Comparison of ENCODE assay signal across 1 cellular context in genomic region chr5:172770675-172771438, GRCh38.
A peak's percentile ranks its signal among the peaks of the same experiment; 100 is the strongest.
TF ChIP-seq lines count a peak whose summit lies in the region.

Gene DUSP1 (minus strand): TSS chr5:172771195. CDS start chr5:172770952, 243 bp downstream.

TF ChIP-seq in K562, 482 proteins besides CTCF, POLR2A, EP300 and RAD21 (continued from another document and continues in another):
- TF ChIP-seq HEY1 (CRISPR knock-in tag; IDR thresholded peaks at IDR 0.05; ENCODE audit: borderline replicate concordance) (no peak), RBM17 (IDR thresholded peaks at IDR 0.05; ENCODE audit: borderline replicate concordance, low read depth, low read length) (no peak), TAF1 (IDR thresholded peaks at IDR 0.05; ENCODE audit: control insufficient read depth, extremely low read depth, insufficient read depth, low read length, severe bottlenecking) (peak; percentile 98), CGGBP1 (CRISPR knock-in tag; IDR thresholded peaks at IDR 0.05) (peak; percentile 56; the same call in 1 of the 2 replicates), KLF13 (tag; IDR thresholded peaks at IDR 0.05; ENCODE audit: borderline replicate concordance, low read depth) (no peak; the same call in 1 of the 2 replicates), TBP (optimal IDR thresholded peaks at IDR 0.05; ENCODE audit: low read depth, low read length) (no peak), ZNF24 (IDR thresholded peaks at IDR 0.05) (peak; percentile 82), ZNF395 (CRISPR knock-in tag; IDR thresholded peaks at IDR 0.05) (no peak), UBTF (IDR thresholded peaks at IDR 0.05; ENCODE audit: borderline replicate concordance in 1 of 2, low read depth in 2 of 2, low read length in 2 of 2) (no peak), ZNF551 (CRISPR knock-in tag; IDR thresholded peaks at IDR 0.05) (no peak), EP400 (IDR thresholded peaks at IDR 0.05) (peak; percentile 82), ZNF584 (CRISPR knock-in tag; IDR thresholded peaks at IDR 0.05; ENCODE audit: low read depth) (peak; percentile 92), KDM2B (CRISPR knock-in tag; IDR thresholded peaks at IDR 0.05) (peak; percentile 64; the same call in 1 of the 2 replicates), MLX (CRISPR knock-in tag; conservative IDR thresholded peaks at IDR 0.05) (peak; percentile 47 to 80; a peak in 1 of 4 replicates), ZFP91 (CRISPR knock-in tag; IDR thresholded peaks at IDR 0.05) (no peak), ZNF512 (tag; IDR thresholded peaks at IDR 0.05) (no peak), ZSCAN32 (CRISPR knock-in tag; IDR thresholded peaks at IDR 0.05) (peak; percentile 21; the same call in 1 of the 2 replicates), JUND (IDR thresholded peaks at IDR 0.05; ENCODE audit: borderline replicate concordance, low read depth, low read length) (peak; percentile 96), JUND (tag; IDR thresholded peaks at IDR 0.05; ENCODE audit: borderline replicate concordance, low read depth, low read length) (peak; percentile 90; the same call in 2 of the 3 replicates), MAFF (IDR thresholded peaks at IDR 0.05; ENCODE audit: low read length) (no peak), MGA (IDR thresholded peaks at IDR 0.05) (peak; percentile 91), RBM14 (IDR thresholded peaks at IDR 0.05; ENCODE audit: borderline replicate concordance, insufficient read depth, low read depth, low read length) (peak; percentile 87; the same call in 1 of the 2 replicates), HDAC1 (IDR thresholded peaks at IDR 0.05) (peak in 1 of 2 experiments; percentile 42; a peak in 1 of 4 replicates), ZNF780A (CRISPR knock-in tag; IDR thresholded peaks at IDR 0.05) (no peak), ZNF217 (CRISPR knock-in tag; IDR thresholded peaks at IDR 0.05) (no peak), KDM5B (IDR thresholded peaks at IDR 0.05; ENCODE audit: insufficient replicate concordance, low read depth, low read length) (peak; percentile 90), OTX1 (CRISPR knock-in tag; IDR thresholded peaks at IDR 0.05) (peak; percentile 81; the same call in 1 of the 2 replicates), ETS1 (conservative IDR thresholded peaks at IDR 0.05; ENCODE audit: control insufficient read depth, low read depth, low read length) (peak; percentile 63), EGR1 (conservative IDR thresholded peaks at IDR 0.05) (0 out of 2 replicates have a peak, but pooled peaks have one; percentile 29), HSF4 (CRISPR knock-in tag; IDR thresholded peaks at IDR 0.05; ENCODE audit: borderline replicate concordance) (no peak), CBX1 (IDR thresholded peaks at IDR 0.05; ENCODE audit: low read depth) (peak; percentile 85), RBM22 (IDR thresholded peaks at IDR 0.05; ENCODE audit: low read depth, low read length, poor library complexity, severe bottlenecking) (peak; percentile 92), HLTF (IDR thresholded peaks at IDR 0.05) (peak; percentile 52; the same call in 1 of the 2 replicates)
